ENCODE assay signal across 9 cellular contexts in the genomic region with DNA sequence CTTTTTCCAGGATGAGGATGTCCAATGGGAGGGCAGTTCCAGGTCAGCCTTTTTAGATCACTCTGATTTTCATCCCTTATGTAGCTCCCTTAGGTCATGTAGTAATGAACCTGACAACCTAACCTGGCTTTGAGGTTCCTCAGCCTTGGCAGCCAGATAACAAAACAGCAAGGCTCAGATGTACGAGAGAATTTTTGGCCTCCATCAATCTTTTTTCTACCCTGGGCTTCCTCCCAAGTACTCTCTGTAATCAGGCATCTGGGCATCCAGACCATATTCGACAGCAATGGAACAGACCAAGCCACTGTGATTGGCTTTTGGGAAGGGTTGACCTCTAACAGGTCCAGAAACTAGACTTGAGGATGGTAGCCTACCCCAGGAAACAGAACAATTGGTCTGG. TPM values are rescaled to one million over a fixed set of nuclear protein-coding genes. Genes with fewer than 3 reads are reported as not detected.
"Had no signal": no experiment of that assay in that cellular context is flagged by ENCODE, and none has a peak within 500 bp of the region (broad histone marks: within the 10 kb centered on the region; RNA-seq: fewer than 3 reads in every experiment).

No MANE protein-coding gene starts in this region.

- H3K4me3 ChIP-seq: GM23248, K562 had no signal

- DNase-seq: GM23248, GOT3, H9, HCEC 1CT, IMR-90, KG1 had no signal

- H3K27ac Mint-ChIP-seq: H9 had no signal

- H3K4me3 Mint-ChIP-seq: H9 had no signal

- ATAC-seq: K562 had no signal

- FAIRE-seq: HTR-8/SVneo, K562 had no signal

- H3K4me1 Mint-ChIP-seq: H9 had no signal

RNA-seq across cellular contexts. Expression of a gene that starts 38.6 kb away (rescaled TPM):
- total RNA-seq: HT-29, K562 had no signal
